8 cellular contexts compared by ENCODE assay signal in genomic region chr3:49119439-49119838, GRCh38. TPM values are rescaled to one million over a fixed set of nuclear protein-coding genes. Genes with fewer than 3 reads are reported as not detected.
A peak's percentile ranks its signal among the peaks of the same experiment; 100 is the strongest.
DNase-seq lines count a peak whose midpoint lies in the region.

No MANE protein-coding gene starts in this region.

- POLR2A ChIA-PET in activated CD4-positive, alpha-beta memory T cell treated with anti-CD3 and anti-CD28 coated beads, Interleukin-2, amount 10 ng/mL, durations not matched to agents 7 days and 5 days (lab: Charles Lee): interaction anchor here (1.5 to 4.4 kb wide), 5 partner anchors 15 to 297 kb away, joined by 3 to 75 read pairs (median 11); partner anchors contain the start of genes NDUFAF3, QARS1 and QRICH1

- H3K4me1 ChIP-seq in stomach smooth muscle (ENCODE audit: control insufficient read depth, insufficient read depth, low read length): peaks cover 22% of the 10 kb centered on the region

- no peaks in the 10 kb centered on the region for H3K9me3 ChIP-seq in stomach smooth muscle (ENCODE audit: control insufficient read depth in 2 of 2, low read length in 2 of 2)

- H3K4me1 Mint-ChIP-seq in T-helper 1 cell treated with Interleukin-12 subunit alpha and Interleukin-12 subunit beta and Interleukin-4 antibody, amounts not matched to agents 30 μg/mL and 1 μg/mL, for 36 hours (ENCODE audit: low read depth): peaks cover 11% of the 10 kb centered on the region
- H3K4me1 Mint-ChIP-seq in activated CD4-positive, alpha-beta memory T cell treated with anti-CD3 and anti-CD28 coated beads, Interleukin-2, amount 10 ng/mL, durations not matched to agents 7 days and 5 days: peaks cover 24% of the 10 kb centered on the region

- H3K27me3 ChIP-seq in stomach smooth muscle (ENCODE audit: control insufficient read depth in 1 of 2, insufficient read depth in 2 of 2, low read length in 2 of 2): no peaks in the 10 kb centered on the region

- H3K27ac Mint-ChIP-seq in T-helper 1 cell treated with Interleukin-12 subunit alpha and Interleukin-12 subunit beta and Interleukin-4 antibody, amounts not matched to agents 30 μg/mL and 1 μg/mL, for 36 hours: no peak overlapping the region
- H3K27ac Mint-ChIP-seq in activated CD4-positive, alpha-beta memory T cell treated with anti-CD3 and anti-CD28 coated beads, Interleukin-2, amount 10 ng/mL, durations not matched to agents 7 days and 5 days: peak overlapping the region; percentile 90

- H3K36me3 ChIP-seq in stomach smooth muscle (ENCODE audit: control insufficient read depth in 2 of 2, insufficient read depth in 2 of 2, low read length in 2 of 2): peaks cover 63 to 67% of the 10 kb centered on the region in 2 donors

- no peak for DNase-seq in T-helper 1 cell
- DNase-seq in activated CD4-positive, alpha-beta memory T cell treated with anti-CD3 and anti-CD28 coated beads, Interleukin-2, amount 10 ng/mL, durations not matched to agents 7 days and 5 days: no peak
- peak; percentile 65 for DNase-seq in hepatic stellate cell (ENCODE audit: low spot score)
- DNase-seq in NCI-H1436 treated with DMSO at 0.1 percent for 48 hours (lab: John Stamatoyannopoulos, UW): no peak
- DNase-seq in activated CD4-positive, alpha-beta T cell treated with anti-CD3 and anti-CD28 coated beads, Interleukin-2, amount 50 U/mL, for 1 hour: no peak
- no peak for DNase-seq in ecto neural progenitor cell (ENCODE audit: low spot score)

- H3K27me3 Mint-ChIP-seq in T-helper 1 cell treated with Interleukin-12 subunit alpha and Interleukin-12 subunit beta and Interleukin-4 antibody, amounts not matched to agents 30 μg/mL and 1 μg/mL, for 36 hours (ENCODE audit: low read depth): no peaks in the 10 kb centered on the region
- H3K27me3 Mint-ChIP-seq in activated CD4-positive, alpha-beta memory T cell treated with anti-CD3 and anti-CD28 coated beads, Interleukin-2, amount 10 ng/mL, durations not matched to agents 7 days and 5 days: no peaks in the 10 kb centered on the region

- H3K9me3 Mint-ChIP-seq in T-helper 1 cell treated with Interleukin-12 subunit alpha and Interleukin-12 subunit beta and Interleukin-4 antibody, amounts not matched to agents 30 μg/mL and 1 μg/mL, for 36 hours: no peaks in the 10 kb centered on the region
- no peaks in the 10 kb centered on the region for H3K9me3 Mint-ChIP-seq in activated CD4-positive, alpha-beta memory T cell treated with anti-CD3 and anti-CD28 coated beads, Interleukin-2, amount 10 ng/mL, durations not matched to agents 7 days and 5 days

- H3K4me3 ChIP-seq in stomach smooth muscle (ENCODE audit: low read length in 2 of 2): peak overlapping the region; percentile 92 to 99

- peak overlapping the region; percentile 92 for H3K4me3 Mint-ChIP-seq in T-helper 1 cell treated with Interleukin-12 subunit alpha and Interleukin-12 subunit beta and Interleukin-4 antibody, amounts not matched to agents 30 μg/mL and 1 μg/mL, for 36 hours
- H3K4me3 Mint-ChIP-seq in activated CD4-positive, alpha-beta memory T cell treated with anti-CD3 and anti-CD28 coated beads, Interleukin-2, amount 10 ng/mL, durations not matched to agents 7 days and 5 days: peak overlapping the region; percentile 83

- peaks cover 15% of the 10 kb centered on the region for H3K36me3 Mint-ChIP-seq in T-helper 1 cell treated with Interleukin-12 subunit alpha and Interleukin-12 subunit beta and Interleukin-4 antibody, amounts not matched to agents 30 μg/mL and 1 μg/mL, for 36 hours (ENCODE audit: low read depth)
- peaks cover 37% of the 10 kb centered on the region for H3K36me3 Mint-ChIP-seq in activated CD4-positive, alpha-beta memory T cell treated with anti-CD3 and anti-CD28 coated beads, Interleukin-2, amount 10 ng/mL, durations not matched to agents 7 days and 5 days (ENCODE audit: low read depth)

- H3K27ac ChIP-seq in stomach smooth muscle (ENCODE audit: low read length): peak overlapping the region; percentile 97

- CTCF ChIA-PET in activated CD4-positive, alpha-beta memory T cell treated with anti-CD3 and anti-CD28 coated beads, Interleukin-2, amount 10 ng/mL, durations not matched to agents 7 days and 5 days (lab: Charles Lee): interaction anchor here (0.8 to 2.5 kb wide), 4 partner anchors 25 to 132 kb away, joined by 3 to 15 read pairs (median 6); partner anchors contain the start of genes IMPDH2 and NDUFAF3

- H3K9ac ChIP-seq in stomach smooth muscle (ENCODE audit: low read length in 2 of 2): peak overlapping the region; percentile 97 to 99

RNA-seq across cellular contexts. Expression of gene USP19, which starts 1.2 kb away (rescaled TPM):
- total RNA-seq in activated CD4-positive, alpha-beta memory T cell treated with anti-CD3 and anti-CD28 coated beads, Interleukin-2, amount 10 ng/mL, durations not matched to agents 7 days and 5 days: 10 to 100 TPM; 61.2 to 61.5 TPM

RNA-seq across cellular contexts. Expression of gene LAMB2, which starts 13.4 kb away (rescaled TPM):
- total RNA-seq in activated CD4-positive, alpha-beta memory T cell treated with anti-CD3 and anti-CD28 coated beads, Interleukin-2, amount 10 ng/mL, durations not matched to agents 7 days and 5 days: not detected

RNA-seq across cellular contexts. Expression of gene QARS1, which starts 14.9 kb away (rescaled TPM):
- total RNA-seq in activated CD4-positive, alpha-beta memory T cell treated with anti-CD3 and anti-CD28 coated beads, Interleukin-2, amount 10 ng/mL, durations not matched to agents 7 days and 5 days: 100 to 1,000 TPM; 194 to 212 TPM

RNA-seq across cellular contexts. Expression of gene QRICH1, which starts 25.6 kb away (rescaled TPM):
- 100 to 1,000 TPM; 136 to 140 TPM for total RNA-seq in activated CD4-positive, alpha-beta memory T cell treated with anti-CD3 and anti-CD28 coated beads, Interleukin-2, amount 10 ng/mL, durations not matched to agents 7 days and 5 days

RNA-seq across cellular contexts. Expression of gene CCDC71, which starts 46.7 kb away (rescaled TPM):
- 10 to 100 TPM; 19.9 to 20.9 TPM for total RNA-seq in activated CD4-positive, alpha-beta memory T cell treated with anti-CD3 and anti-CD28 coated beads, Interleukin-2, amount 10 ng/mL, durations not matched to agents 7 days and 5 days
